In genomic region chr3:188266581-188267274, GRCh38 we compare ENCODE assay signal across 10 cellular contexts.
DNase-seq lines count a peak whose midpoint lies in the region; ATAC-seq and TF ChIP-seq lines count a peak whose summit lies in the region.
"Had no signal": no experiment of that assay in that cellular context is flagged by ENCODE, and none has a peak within 500 bp of the region (broad histone marks: within the 10 kb centered on the region; RNA-seq: fewer than 3 reads in every experiment).

No MANE protein-coding gene starts in this region.

- DNase-seq in SJSA1 (ENCODE audit: low read depth in 1 of 2, low spot score in 2 of 2) (peak; percentile 75 to 89), fibroblast of the aortic adventitia (ENCODE audit: low read depth) (peak; percentile 95), ovary (peak in 3 of 5 donors; percentile 51 to 62 (median 55)), GM10266 (ENCODE audit: extremely low spot score) (no peak), cortex of kidney (lab: John Stamatoyannopoulos, UW) (no peak)
- DNase-seq: T-cell had no signal

- peak; percentile 47 for TF ChIP-seq POLR2A in ovary (IDR thresholded peaks at IDR 0.05)

- intact Hi-C loops in ovary (cut with DNase I) = loop anchor here in 1 of 4 donors (2.0 to 10.0 kb wide), 4 partner anchors 52 to 522 kb away; partner anchors contain the start of genes BCL6 and LPP

- peak; percentile 96 for TF ChIP-seq EP300 in ovary (IDR thresholded peaks at IDR 0.05)

- H3K27ac ChIP-seq in ACC112 (ENCODE audit: low read depth, low read length) (peak overlapping the region; percentile 97), SJSA1 (peak overlapping the region; percentile 98), ovary (peak overlapping the region; percentile 20 to 60)
- H3K27ac ChIP-seq: BLaER1 had no signal

- no peaks in the 10 kb centered on the region for H3K36me3 ChIP-seq in ACC112 (ENCODE audit: insufficient read depth, low read length)
- peaks cover 11% of the 10 kb centered on the region for H3K36me3 ChIP-seq in SJSA1
- no peaks in the 10 kb centered on the region for H3K36me3 ChIP-seq in ovary

- H3K79me2 ChIP-seq in ACC112 (ENCODE audit: control insufficient read depth, insufficient read depth, low read length, unreplicated experiment) = peaks cover 48% of the 10 kb centered on the region

- H2AFZ ChIP-seq in ACC112 (ENCODE audit: low read length, unreplicated experiment) = no peak overlapping the region

- H3K4me3 ChIP-seq in ACC112 (ENCODE audit: low read depth, low read length) (peak overlapping the region; percentile 46), SJSA1 (peak overlapping the region; percentile 15), fibroblast of the aortic adventitia (ENCODE audit: low read depth, low read length) (peak overlapping the region; percentile 62), ovary (peak overlapping the region; percentile 21)
- H3K4me3 ChIP-seq: BLaER1 had no signal

- H3K9me3 ChIP-seq in SJSA1 (replicated peaks) (no peaks in the 10 kb centered on the region), ovary (no peaks in the 10 kb centered on the region)
- H3K9me3 ChIP-seq: BLaER1 had no signal

- TF ChIP-seq CTCF in fibroblast of the aortic adventitia (IDR thresholded peaks at IDR 0.05; ENCODE audit: insufficient read depth, low read length) = no peak
- no peak for TF ChIP-seq CTCF in ovary (IDR thresholded peaks at IDR 0.05)
- no peak for TF ChIP-seq CTCF in GM10266 (IDR thresholded peaks at IDR 0.05; ENCODE audit: control insufficient read depth, insufficient read depth, low read depth, missing control alignments)

- no peaks in the 10 kb centered on the region for H3K27me3 ChIP-seq in ACC112 (ENCODE audit: insufficient read depth, low read length)
- no peaks in the 10 kb centered on the region for H3K27me3 ChIP-seq in SJSA1 (replicated peaks)
- no peaks in the 10 kb centered on the region for H3K27me3 ChIP-seq in ovary
- H3K27me3 ChIP-seq: BLaER1 had no signal

- ATAC-seq in HG02623 (IDR thresholded peaks at IDR 0.05; ENCODE audit: unreplicated experiment) = no peak
- ATAC-seq in HG03354 (IDR thresholded peaks at IDR 0.05; ENCODE audit: poor library complexity, severe bottlenecking, unreplicated experiment) = no peak
- ATAC-seq: T-cell had no signal

- peaks cover 99% of the 10 kb centered on the region for H3K4me1 ChIP-seq in ACC112 (ENCODE audit: control insufficient read depth, insufficient read depth, low read length, unreplicated experiment)
- H3K4me1 ChIP-seq in SJSA1 (replicated peaks) = peaks cover 98% of the 10 kb centered on the region
- H3K4me1 ChIP-seq in ovary (ENCODE audit: insufficient read depth) = peaks cover 20% of the 10 kb centered on the region
- H3K4me1 ChIP-seq: BLaER1 had no signal

- WGBS in ovary, 3 donors = 28 to 50% (median 39%) methylated on average over 10 of the region's 10 CpGs

Comparison
In these comparisons a context has a peak if more than half of its experiments do, and no peak if none do; other contexts are left out.
1. H3K27ac ChIP-seq: peak in every context shown above with its lines; median percentile 98 in SJSA1; 97 in ACC112; 40 in ovary.
2. DNase-seq: peak in SJSA1 (2 of 2), fibroblast of the aortic adventitia (single experiment) and ovary (3 of 5); none in GM10266 (single experiment) and cortex of kidney (single experiment).
3. Peak in every context shown above with its lines, with median percentiles within 50 percentile points of each other: H3K4me3 ChIP-seq.